ENCODE assay signal across 1 cellular context in genomic region chr2:69436937-69437750, GRCh38.
TF ChIP-seq lines count a peak whose summit lies in the region.

Gene NFU1, minus strand, starts transcription at chr2:69437435. Its CDS starts 13 bp downstream, at chr2:69437422.

TF ChIP-seq in K562, 482 proteins besides CTCF, POLR2A, EP300 and RAD21 (continued from another document and continues in another):
- TF ChIP-seq REST (CRISPR knock-in tag; IDR thresholded peaks at IDR 0.05; ENCODE audit: low read depth) (no peak), NUFIP1 (IDR thresholded peaks at IDR 0.05; ENCODE audit: partially characterized antibody) (no peak), OTX1 (CRISPR knock-in tag; IDR thresholded peaks at IDR 0.05) (no peak), RFX1 (IDR thresholded peaks at IDR 0.05) (no peak), ZNF384 (IDR thresholded peaks at IDR 0.05; ENCODE audit: low read depth, low read length) (no peak; the same call in 1 of the 2 replicates), CSDE1 (IDR thresholded peaks at IDR 0.05) (no peak), ZNF24 (IDR thresholded peaks at IDR 0.05) (peak; percentile 98), RBFOX2 (IDR thresholded peaks at IDR 0.05; ENCODE audit: low read depth, low read length) (peak; percentile 99), RBM25 (IDR thresholded peaks at IDR 0.05; ENCODE audit: low read depth, low read length, severe bottlenecking) (no peak), FOXO4 (CRISPR knock-in tag; IDR thresholded peaks at IDR 0.05) (no peak), RBM17 (IDR thresholded peaks at IDR 0.05; ENCODE audit: borderline replicate concordance, low read depth, low read length) (no peak), NBN (IDR thresholded peaks at IDR 0.05; ENCODE audit: low read depth) (no peak), POU5F1 (IDR thresholded peaks at IDR 0.05; ENCODE audit: borderline replicate concordance, low read depth, low read length, partially characterized antibody) (no peak), ARID4B (CRISPR knock-in tag; IDR thresholded peaks at IDR 0.05) (peak; percentile 74), ZNF140 (CRISPR knock-in tag; IDR thresholded peaks at IDR 0.05) (no peak), ZNF277 (CRISPR knock-in tag; IDR thresholded peaks at IDR 0.05; ENCODE audit: borderline replicate concordance) (no peak), SREBF1 (IDR thresholded peaks at IDR 0.05; ENCODE audit: borderline replicate concordance, low read depth, low read length) (no peak), DEAF1 (CRISPR knock-in tag; IDR thresholded peaks at IDR 0.05) (no peak; the same call in 1 of the 2 replicates), ZNF316 (IDR thresholded peaks at IDR 0.05) (no peak), NR0B1 (IDR thresholded peaks at IDR 0.05; ENCODE audit: partially characterized antibody) (no peak), CGGBP1 (CRISPR knock-in tag; IDR thresholded peaks at IDR 0.05) (no peak), ZNF407 (IDR thresholded peaks at IDR 0.05; ENCODE audit: low read depth) (peak; percentile 70), PHB2 (IDR thresholded peaks at IDR 0.05; ENCODE audit: low read depth) (no peak), ZNF12 (CRISPR knock-in tag; IDR thresholded peaks at IDR 0.05) (no peak), ZNF696 (CRISPR knock-in tag; conservative IDR thresholded peaks at IDR 0.05) (no peak), SIN3A (IDR thresholded peaks at IDR 0.05; ENCODE audit: borderline replicate concordance in 2 of 2, control insufficient read depth in 1 of 2, low read depth in 2 of 2, low read length in 2 of 2) (peak; percentile 71 to 85; a peak in 2 of 4 replicates), U2AF2 (optimal IDR thresholded peaks at IDR 0.05; ENCODE audit: low read depth, low read length) (no peak), ZNF347 (CRISPR knock-in tag; IDR thresholded peaks at IDR 0.05; ENCODE audit: low read depth) (no peak), E2F6 (IDR thresholded peaks at IDR 0.05; ENCODE audit: borderline replicate concordance in 1 of 2, extremely low read depth in 1 of 2, insufficient read depth in 1 of 2, insufficient read length in 1 of 2, low read depth in 1 of 2, low read length in 1 of 2, poor library complexity in 1 of 2, severe bottlenecking in 1 of 2) (peak; percentile 42 to 43), NELFE (IDR thresholded peaks at IDR 0.05; ENCODE audit: insufficient read depth, insufficient read length) (no peak), RB1 (IDR thresholded peaks at IDR 0.05; ENCODE audit: low read depth) (peak; percentile 85), XRCC3 (IDR thresholded peaks at IDR 0.05) (no peak)
